ENCODE assay signal across 10 cellular contexts in genomic region chr13:50078512-50079277, GRCh38.
DNase-seq lines count a peak whose midpoint lies in the region; ATAC-seq and TF ChIP-seq lines count a peak whose summit lies in the region.
"Had no signal": no experiment of that assay in that cellular context is flagged by ENCODE, and none has a peak within 500 bp of the region (broad histone marks: within the 10 kb centered on the region; RNA-seq: fewer than 3 reads in every experiment).

No MANE protein-coding gene starts in this region.

- no peak for DNase-seq in T-helper 1 cell
- DNase-seq in SK-N-MC (ENCODE audit: low read depth, low spot score) = no peak
- DNase-seq in fibroblast of lung (ENCODE audit: low read depth in 2 of 2) = peak in 1 of 2 donors; percentile 14
- DNase-seq in left lobe of liver (ENCODE audit: low spot score) = no peak
- DNase-seq in caudate nucleus (lab: John Stamatoyannopoulos, UW) = no peak
- DNase-seq: C1 segment of cervical spinal cord, NCI-H1105 had no signal

- peaks cover 22% of the 10 kb centered on the region for H3K36me3 Mint-ChIP-seq in T-helper 1 cell treated with Interleukin-12 subunit alpha and Interleukin-12 subunit beta and Interleukin-4 antibody, amounts not matched to agents 30 μg/mL and 1 μg/mL, for 36 hours (ENCODE audit: low read depth)
- H3K36me3 Mint-ChIP-seq in stimulated activated memory B cell treated with anti-CD40 and anti-IgM and Interleukin-4, amounts not matched to agents 10 μg/mL and 1 μg/mL and 100 μg/mL, for 72 hours = peaks cover 11% of the 10 kb centered on the region

- H3K4me1 Mint-ChIP-seq in T-helper 1 cell treated with Interleukin-12 subunit alpha and Interleukin-12 subunit beta and Interleukin-4 antibody, amounts not matched to agents 30 μg/mL and 1 μg/mL, for 36 hours (ENCODE audit: low read depth) = peaks cover 40% of the 10 kb centered on the region
- peaks cover 40% of the 10 kb centered on the region for H3K4me1 Mint-ChIP-seq in stimulated activated memory B cell treated with anti-CD40 and anti-IgM and Interleukin-4, amounts not matched to agents 10 μg/mL and 1 μg/mL and 100 μg/mL, for 72 hours

- peak overlapping the region; percentile 55; the same call in 1 of the 2 replicates for H3K27ac ChIP-seq in SK-N-MC
- H3K27ac ChIP-seq in fibroblast of lung (ENCODE audit: insufficient read depth, low read length) = no peak overlapping the region
- no peak overlapping the region for H3K27ac ChIP-seq in caudate nucleus (ENCODE audit: low read depth, low read length)

- no peaks in the 10 kb centered on the region for H3K27me3 Mint-ChIP-seq in T-helper 1 cell treated with Interleukin-12 subunit alpha and Interleukin-12 subunit beta and Interleukin-4 antibody, amounts not matched to agents 30 μg/mL and 1 μg/mL, for 36 hours (ENCODE audit: low read depth)
- H3K27me3 Mint-ChIP-seq in stimulated activated memory B cell treated with anti-CD40 and anti-IgM and Interleukin-4, amounts not matched to agents 10 μg/mL and 1 μg/mL and 100 μg/mL, for 72 hours = no peaks in the 10 kb centered on the region

- TF ChIP-seq CTCF in fibroblast of lung (conservative IDR thresholded peaks at IDR 0.05 in 1 of 2, IDR thresholded peaks at IDR 0.05 in 1 of 2; ENCODE audit: low read depth in 1 of 2, low read length in 2 of 2) = no peak

- H3K36me3 ChIP-seq in SK-N-MC (ENCODE audit: insufficient read depth, low read length) = peaks cover 4% of the 10 kb centered on the region; the same call in 1 of the 2 replicates
- no peaks in the 10 kb centered on the region for H3K36me3 ChIP-seq in fibroblast of lung (ENCODE audit: control insufficient read depth, insufficient read depth, low read length)

- H3K4me3 Mint-ChIP-seq in T-helper 1 cell treated with Interleukin-12 subunit alpha and Interleukin-12 subunit beta and Interleukin-4 antibody, amounts not matched to agents 30 μg/mL and 1 μg/mL, for 36 hours = peak overlapping the region; percentile 65
- peak overlapping the region; percentile 78 for H3K4me3 Mint-ChIP-seq in stimulated activated memory B cell treated with anti-CD40 and anti-IgM and Interleukin-4, amounts not matched to agents 10 μg/mL and 1 μg/mL and 100 μg/mL, for 72 hours

- peak overlapping the region; percentile 77 for H3K4me2 ChIP-seq in fibroblast of lung (ENCODE audit: extremely low read depth, insufficient read depth, low read length)

- no peak for ATAC-seq in stimulated activated memory B cell treated with anti-CD40 and anti-IgM and Interleukin-4, amounts not matched to agents 10 μg/mL and 1 μg/mL and 100 μg/mL, for 72 hours
- ATAC-seq in left lobe of liver = no peak
- no peak for ATAC-seq in GM18520 (IDR thresholded peaks at IDR 0.05; ENCODE audit: unreplicated experiment)

- H3K9ac ChIP-seq in SK-N-MC (ENCODE audit: insufficient read length) (peak overlapping the region; percentile 96), fibroblast of lung (ENCODE audit: insufficient read depth, low read length) (no peak overlapping the region)

- H3K4me3 ChIP-seq in SK-N-MC (peak overlapping the region; percentile 89), fibroblast of lung (replicated peaks in 1 of 4; ENCODE audit: control extremely low read depth in 1 of 4, insufficient read depth in 1 of 4, low read depth in 3 of 4, low read length in 4 of 4) (peak overlapping the region; percentile 65 to 98 (median 90))

- H2AFZ ChIP-seq in fibroblast of lung (ENCODE audit: low read length) = no peak overlapping the region

- H3K27ac Mint-ChIP-seq in T-helper 1 cell treated with Interleukin-12 subunit alpha and Interleukin-12 subunit beta and Interleukin-4 antibody, amounts not matched to agents 30 μg/mL and 1 μg/mL, for 36 hours = no peak overlapping the region
- peak overlapping the region; percentile 64 for H3K27ac Mint-ChIP-seq in stimulated activated memory B cell treated with anti-CD40 and anti-IgM and Interleukin-4, amounts not matched to agents 10 μg/mL and 1 μg/mL and 100 μg/mL, for 72 hours

- no peaks in the 10 kb centered on the region for H3K27me3 ChIP-seq in fibroblast of lung (ENCODE audit: control insufficient read depth, insufficient read depth, low read length)

- H3K9me3 Mint-ChIP-seq in T-helper 1 cell treated with Interleukin-12 subunit alpha and Interleukin-12 subunit beta and Interleukin-4 antibody, amounts not matched to agents 30 μg/mL and 1 μg/mL, for 36 hours = no peaks in the 10 kb centered on the region
- no peaks in the 10 kb centered on the region for H3K9me3 Mint-ChIP-seq in stimulated activated memory B cell treated with anti-CD40 and anti-IgM and Interleukin-4, amounts not matched to agents 10 μg/mL and 1 μg/mL and 100 μg/mL, for 72 hours

- no peaks in the 10 kb centered on the region for H3K9me3 ChIP-seq in SK-N-MC (ENCODE audit: low read depth, low read length)
- H3K9me3 ChIP-seq in fibroblast of lung (ENCODE audit: control insufficient read depth, insufficient read depth, low read depth, low read length) = no peaks in the 10 kb centered on the region

- H4K20me1 ChIP-seq in fibroblast of lung (ENCODE audit: control insufficient read depth, extremely low read depth, insufficient read depth, low read length) = no peaks in the 10 kb centered on the region

- H3K4me1 ChIP-seq in fibroblast of lung (ENCODE audit: control insufficient read depth, extremely low read depth, insufficient read depth, low read length) = peaks cover 6% of the 10 kb centered on the region

- H3K79me2 ChIP-seq in fibroblast of lung (ENCODE audit: control insufficient read depth, insufficient read depth, low read length) = peaks cover 93% of the 10 kb centered on the region
